In the genomic region with DNA sequence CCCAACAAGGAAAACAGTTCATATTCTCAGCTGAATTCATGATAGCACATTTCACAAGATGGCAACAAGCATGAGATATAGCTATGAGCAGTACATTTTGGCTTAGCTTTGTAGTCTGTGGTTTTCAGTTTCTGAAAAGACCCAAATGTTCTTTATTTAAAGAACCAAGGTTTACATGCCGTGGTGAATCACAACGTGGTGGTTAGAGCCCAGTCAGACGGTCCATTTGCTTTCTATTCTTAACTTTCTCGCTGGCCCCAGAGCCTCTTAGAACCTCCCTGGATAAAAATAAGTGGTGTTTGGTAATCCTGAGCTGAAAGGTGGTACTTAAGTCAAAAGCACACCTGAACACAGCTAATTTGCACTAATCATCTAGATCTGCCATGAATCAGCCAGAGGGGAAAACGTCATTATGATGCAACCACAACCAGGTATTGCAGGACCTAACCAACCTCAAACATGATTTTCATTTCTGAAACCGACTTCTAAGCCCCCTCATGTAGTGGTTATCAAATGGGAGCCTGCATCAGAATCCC, we compare ENCODE assay signal across 8 cellular contexts. TPM values are rescaled to one million over a fixed set of nuclear protein-coding genes. Genes with fewer than 3 reads are reported as not detected.
A peak's percentile ranks its signal among the peaks of the same experiment; 100 is the strongest.
DNase-seq lines count a peak whose midpoint lies in the region; ATAC-seq, FAIRE-seq and TF ChIP-seq lines count a peak whose summit lies in the region.

No MANE protein-coding gene starts in this region.

- peak overlapping the region; percentile 99 for H2BK20ac ChIP-seq in IMR-90 (ENCODE audit: low read depth, low read length)

- H3K9ac ChIP-seq in IMR-90 (ENCODE audit: low read depth, low read length), result peak overlapping the region; percentile 16; the same call in 1 of the 2 replicates

- H3K4me1 ChIP-seq in breast epithelium (no peaks in the 10 kb centered on the region), IMR-90 (ENCODE audit: control insufficient read depth, insufficient read depth, low read length) (peaks cover 21% of the 10 kb centered on the region)

- peak; percentile 65 for ATAC-seq in IMR-90 (ENCODE audit: low read depth)

- H3K36me3 ChIP-seq in breast epithelium (no peaks in the 10 kb centered on the region), IMR-90 (ENCODE audit: control insufficient read depth, insufficient read depth, low read length) (no peaks in the 10 kb centered on the region; the same call in 1 of the 2 replicates)

- peak overlapping the region; percentile 40; the same call in 1 of the 2 replicates for H4K5ac ChIP-seq in IMR-90 (ENCODE audit: low read depth, low read length)

- CTCF ChIA-PET in MCF 10A (lab: Yijun Ruan, JAX) (interaction anchor here (0.9 to 1.6 kb wide), 3 partner anchors 12 to 1442 kb away, joined by 3 to 5 read pairs (median 3); no protein-coding TSS in a partner anchor), IMR-90 (lab: Yijun Ruan, JAX) (no interaction called here)

- peak overlapping the region; percentile 79; the same call in 1 of the 2 replicates for H3K18ac ChIP-seq in IMR-90 (ENCODE audit: low read depth, low read length)

- in situ Hi-C loops in IMR-90 (cut with MboI; ENCODE audit: low sequenced_read_pairs), result no loop called here

- H4K20me1 ChIP-seq in IMR-90 (ENCODE audit: insufficient read depth, low read length), result no peaks in the 10 kb centered on the region

- H3K4me2 ChIP-seq in IMR-90 (ENCODE audit: low read depth, low read length), result peak overlapping the region; percentile 78; the same call in 1 of the 2 replicates

- H3K4me3 Mint-ChIP-seq in MCF 10A (ENCODE audit: unreplicated experiment) (peak overlapping the region; percentile 23), nephron progenitor cell (no peak overlapping the region), osteocyte (ENCODE audit: unreplicated experiment) (no peak overlapping the region)
- peak overlapping the region; percentile 69 for H3K4me3 Mint-ChIP-seq in activated naive CD4-positive, alpha-beta T cell treated with anti-CD3 and anti-CD28 coated beads, Interleukin-2, amount 50 U/mL, for 24 hours

- WGBS in IMR-90 (ENCODE audit: extremely low coverage in 2 of 2, insufficient read length in 1 of 2), 2 experiments, result no CpG with 5 or more reads among the region's 6 CpGs

- H3K9me3 Mint-ChIP-seq in MCF 10A (ENCODE audit: unreplicated experiment), result no peaks in the 10 kb centered on the region
- H3K9me3 Mint-ChIP-seq in activated naive CD4-positive, alpha-beta T cell treated with anti-CD3 and anti-CD28 coated beads, Interleukin-2, amount 50 U/mL, for 24 hours, result peaks cover 6% of the 10 kb centered on the region
- H3K9me3 Mint-ChIP-seq in nephron progenitor cell, result peaks cover 11% of the 10 kb centered on the region
- H3K9me3 Mint-ChIP-seq in osteocyte (ENCODE audit: unreplicated experiment), result no peaks in the 10 kb centered on the region

- H3K56ac ChIP-seq in IMR-90 (ENCODE audit: extremely low read depth, insufficient read depth, low read length), result peak overlapping the region; percentile 69; the same call in 1 of the 2 replicates

- H2AK9ac ChIP-seq in IMR-90 (replicated peaks; ENCODE audit: low read depth, low read length, poor library complexity), result no peak overlapping the region

- H3K4me1 Mint-ChIP-seq in MCF 10A (ENCODE audit: insufficient read depth, unreplicated experiment) (peaks cover 32% of the 10 kb centered on the region), nephron progenitor cell (no peaks in the 10 kb centered on the region), osteocyte (ENCODE audit: unreplicated experiment) (peaks cover 20% of the 10 kb centered on the region)
- peaks cover 37% of the 10 kb centered on the region for H3K4me1 Mint-ChIP-seq in activated naive CD4-positive, alpha-beta T cell treated with anti-CD3 and anti-CD28 coated beads, Interleukin-2, amount 50 U/mL, for 24 hours

- H3K4ac ChIP-seq in IMR-90 (ENCODE audit: low read depth, low read length), result peak overlapping the region; percentile 97

- TF ChIP-seq CTCF in MCF 10A (IDR thresholded peaks at IDR 0.05; ENCODE audit: unreplicated experiment), result no peak
- no peak for TF ChIP-seq CTCF in breast epithelium (IDR thresholded peaks at IDR 0.05)
- no peak for TF ChIP-seq CTCF in IMR-90 (conservative IDR thresholded peaks at IDR 0.05; ENCODE audit: low read depth, low read length)
- no peak for TF ChIP-seq CTCF in nephron progenitor cell (IDR thresholded peaks at IDR 0.05)
- no peak for TF ChIP-seq CTCF in osteocyte (IDR thresholded peaks at IDR 0.05)

- DNase-seq in MCF 10A (ENCODE audit: unreplicated experiment) (peak; percentile 85), breast epithelium (ENCODE audit: low spot score in 2 of 2) (no peak), IMR-90 (peak; percentile 96), nephron progenitor cell (no peak), osteocyte (ENCODE audit: extremely low spot score, unreplicated experiment) (no peak), GM12892 (ENCODE audit: insufficient read length) (no peak)
- DNase-seq in stimulated activated CD4-positive, alpha-beta T cell treated with anti-CD3 and anti-CD28 coated beads, Interleukin-4, amount 100 ng/mL, for 1 hour, result peak; percentile 29

- POLR2A ChIA-PET in MCF 10A (lab: Yijun Ruan, JAX), result interaction anchor here (0.8 to 2.3 kb wide), 7 partner anchors 12 to 114 kb away, joined by 3 to 13 read pairs (median 5); partner anchors contain the start of gene HAPSTR1
- POLR2A ChIA-PET in IMR-90 (lab: Charles Lee; ENCODE audit: unreplicated experiment), result interaction anchor here (0.6 to 0.7 kb wide), 2 partner anchors 18 to 113 kb away, joined by 3 read pairs; partner anchors contain the start of gene HAPSTR1

- H3K4me3 ChIP-seq in breast epithelium (no peak overlapping the region), IMR-90 (ENCODE audit: insufficient read depth, low read depth, low read length) (no peak overlapping the region)

- H3K27ac ChIP-seq in breast epithelium (no peak overlapping the region), IMR-90 (ENCODE audit: insufficient read depth, low read length) (peak overlapping the region; percentile 62; the same call in 1 of the 2 replicates)

- H2AFZ ChIP-seq in IMR-90 (replicated peaks; ENCODE audit: low read length, poor library complexity), result no peak overlapping the region

- no TSS peak for BruUV-seq in MCF 10A (replicated peaks; lab: Mats Ljungman, UMichigan)
- no TSS peak for BruUV-seq in IMR-90 (replicated peaks; lab: Mats Ljungman, UMichigan)

- H2BK120ac ChIP-seq in IMR-90 (ENCODE audit: low read depth, low read length), result peak overlapping the region; percentile 98

- no peak for FAIRE-seq in GM12892 (lab: Jason Lieb, UNC)

- peak overlapping the region; percentile 98 for H2AK5ac ChIP-seq in IMR-90 (ENCODE audit: low read depth, low read length)

- peak overlapping the region in 1 of 2 experiments; percentile 93; a peak in 2 of 4 replicates for H4K8ac ChIP-seq in IMR-90 (ENCODE audit: low read depth in 2 of 2, low read length in 2 of 2)

- TF ChIP-seq POLR2A in breast epithelium (IDR thresholded peaks at IDR 0.05) (no peak), IMR-90 (IDR thresholded peaks at IDR 0.05; ENCODE audit: low read depth, low read length) (no peak), GM12892 (IDR thresholded peaks at IDR 0.05; ENCODE audit: low read depth, low read length) (no peak)

- H3K27me3 ChIP-seq in breast epithelium (no peaks in the 10 kb centered on the region), IMR-90 (ENCODE audit: control insufficient read depth, insufficient read depth, low read length) (no peaks in the 10 kb centered on the region)

- peak overlapping the region; percentile 89 for H4K91ac ChIP-seq in IMR-90 (ENCODE audit: insufficient read depth, low read depth, low read length)

- H3K14ac ChIP-seq in IMR-90 (replicated peaks; ENCODE audit: low read depth, low read length), result peak overlapping the region; percentile 94

- H2BK5ac ChIP-seq in IMR-90 (ENCODE audit: low read depth, low read length, poor library complexity, severe bottlenecking), result peak overlapping the region; percentile 95

- no peaks in the 10 kb centered on the region for H3K27me3 Mint-ChIP-seq in MCF 10A (ENCODE audit: insufficient read depth, unreplicated experiment)
- H3K27me3 Mint-ChIP-seq in activated naive CD4-positive, alpha-beta T cell treated with anti-CD3 and anti-CD28 coated beads, Interleukin-2, amount 50 U/mL, for 24 hours, result no peaks in the 10 kb centered on the region
- peaks cover 11% of the 10 kb centered on the region for H3K27me3 Mint-ChIP-seq in nephron progenitor cell (ENCODE audit: low read depth, poor library complexity)
- H3K27me3 Mint-ChIP-seq in osteocyte (ENCODE audit: unreplicated experiment), result no peaks in the 10 kb centered on the region

- peaks cover 18% of the 10 kb centered on the region for H3K9me1 ChIP-seq in IMR-90 (ENCODE audit: insufficient read depth, low read length)

- H3K36me3 Mint-ChIP-seq in MCF 10A (ENCODE audit: insufficient read depth, unreplicated experiment), result peaks cover 7% of the 10 kb centered on the region
- peaks cover 7% of the 10 kb centered on the region for H3K36me3 Mint-ChIP-seq in activated naive CD4-positive, alpha-beta T cell treated with anti-CD3 and anti-CD28 coated beads, Interleukin-2, amount 50 U/mL, for 24 hours
- H3K36me3 Mint-ChIP-seq in nephron progenitor cell (ENCODE audit: low read depth), result no peaks in the 10 kb centered on the region
- no peaks in the 10 kb centered on the region for H3K36me3 Mint-ChIP-seq in osteocyte (ENCODE audit: unreplicated experiment)

- intact Hi-C loops in MCF 10A (cut with micrococcal nuclease) (no loop called here), breast epithelium (cut with DNase I; ENCODE audit: low total_unique reads) (no loop called here), IMR-90 (cut with micrococcal nuclease) (no loop called here)

- H3K23ac ChIP-seq in IMR-90 (ENCODE audit: low read depth, low read length), result peak overlapping the region; percentile 96; the same call in 1 of the 2 replicates

- dilution Hi-C loops in IMR-90 (cut with HindIII; ENCODE audit: low sequenced_read_pairs, unreplicated experiment), result no loop called here

- H2BK15ac ChIP-seq in IMR-90 (ENCODE audit: low read depth, low read length), result peak overlapping the region; percentile 93; the same call in 2 of the 3 replicates

- H3K9me3 ChIP-seq in breast epithelium (no peaks in the 10 kb centered on the region), IMR-90 (ENCODE audit: control insufficient read depth, insufficient read depth, low read length) (peaks cover 2% of the 10 kb centered on the region; the same call in 1 of the 2 replicates)

- H3K79me1 ChIP-seq in IMR-90 (ENCODE audit: low read depth in 1 of 2, low read length in 2 of 2), result peaks cover 4 to 28% of the 10 kb centered on the region in 2 experiments; a peak in 2 of 4 replicates

- no peak for TF ChIP-seq RAD21 in IMR-90 (IDR thresholded peaks at IDR 0.05; ENCODE audit: low read length)

- peak overlapping the region; percentile 93 for H3K27ac Mint-ChIP-seq in MCF 10A (ENCODE audit: low read depth, unreplicated experiment)
- H3K27ac Mint-ChIP-seq in activated naive CD4-positive, alpha-beta T cell treated with anti-CD3 and anti-CD28 coated beads, Interleukin-2, amount 50 U/mL, for 24 hours, result peak overlapping the region; percentile 99
- H3K27ac Mint-ChIP-seq in nephron progenitor cell, result no peak overlapping the region
- no peak overlapping the region for H3K27ac Mint-ChIP-seq in osteocyte (ENCODE audit: unreplicated experiment)

RNA-seq across cellular contexts. Expression of gene HAPSTR1, which starts 18.6 kb away (rescaled TPM):
- total RNA-seq in MCF 10A (2022) (87.4 and 88.9 TPM in 2 replicates), breast epithelium (10 to 100 TPM; 39.0 to 63.5 (median 50.1) TPM), IMR-90 (2012; rRNA removed) (56.5 and 81.9 TPM in 2 replicates), osteocyte (73.4 and 80.2 TPM in 2 replicates)
- polyA plus RNA-seq in IMR-90 (2012; rRNA removed), result 18.4 and 22.2 TPM in 2 replicates
- polyA plus RNA-seq in IMR-90 (2012; cell fraction: cytosol; rRNA removed), result 5.9 and 7.3 TPM in 2 replicates
- 5.7 and 23.8 TPM in 2 replicates for polyA plus RNA-seq in IMR-90 (2012; cell fraction: nucleus; rRNA removed; ENCODE audit: low replicate concordance)
- 24.1 TPM for polyA plus RNA-seq in GM12892 (2012; ENCODE audit: missing spikeins)

Comparison
In these comparisons a context has a peak if more than half of its experiments do, and no peak if none do; other contexts are left out.
1. DNase-seq: peak in MCF 10A (single experiment), IMR-90 (single experiment) and stimulated activated CD4-positive, alpha-beta T cell treated with anti-CD3 and anti-CD28 coated beads, Interleukin-4, amount 100 ng/mL, for 1 hour (single experiment); none in breast epithelium (0 of 2), nephron progenitor cell (single experiment), osteocyte (single experiment) and GM12892 (single experiment).
2. H3K27ac Mint-ChIP-seq: peak in MCF 10A (single experiment) and activated naive CD4-positive, alpha-beta T cell treated with anti-CD3 and anti-CD28 coated beads, Interleukin-2, amount 50 U/mL, for 24 hours (single experiment); none in nephron progenitor cell (single experiment) and osteocyte (single experiment).
3. H3K4me3 Mint-ChIP-seq: peak in MCF 10A (single experiment) and activated naive CD4-positive, alpha-beta T cell treated with anti-CD3 and anti-CD28 coated beads, Interleukin-2, amount 50 U/mL, for 24 hours (single experiment); none in nephron progenitor cell (single experiment) and osteocyte (single experiment).